ENCODE assay signal across 10 cellular contexts in genomic region chr9:68546596-68547390, GRCh38. TPM values are rescaled to one million over a fixed set of nuclear protein-coding genes. Genes with fewer than 3 reads are reported as not detected.
DNase-seq lines count a peak whose midpoint lies in the region; ATAC-seq, FAIRE-seq and TF ChIP-seq lines count a peak whose summit lies in the region.
"Had no signal": no experiment of that assay in that cellular context is flagged by ENCODE, and none has a peak within 500 bp of the region (broad histone marks: within the 10 kb centered on the region; RNA-seq: fewer than 3 reads in every experiment).

No MANE protein-coding gene starts in this region.

- H3K4me3 ChIP-seq in HepG2 (replicated peaks in 1 of 3; ENCODE audit: insufficient read depth in 1 of 3, low read depth in 2 of 3, low read length in 3 of 3) (peak overlapping the region in 1 of 3 experiments; percentile 5; a peak in 1 of 6 replicates), H7 (ENCODE audit: insufficient read depth, low read depth, low read length) (no peak overlapping the region)

- H3K4me3 Mint-ChIP-seq in chondrocyte (ENCODE audit: unreplicated experiment) = no peak overlapping the region
- H3K4me3 Mint-ChIP-seq: activated naive CD8-positive, alpha-beta T cell had no signal

- H2AFZ ChIP-seq in HepG2 (ENCODE audit: low read length) = no peak overlapping the region

- H3K9me3 Mint-ChIP-seq in chondrocyte (ENCODE audit: low read depth) = no peaks in the 10 kb centered on the region

- no peak overlapping the region for H3K27ac Mint-ChIP-seq in chondrocyte (ENCODE audit: unreplicated experiment)
- H3K27ac Mint-ChIP-seq: activated naive CD8-positive, alpha-beta T cell had no signal

- CTCF ChIA-PET in HepG2 (lab: Yijun Ruan, JAX; ENCODE audit: low intra/inter-chr PET ratio, low total read pairs) = no interaction called here

- DNase-seq in NOMO-1 treated with dmso at 0.1 percent for 144 hours (lab: John Stamatoyannopoulos, UW; ENCODE audit: unreplicated experiment) (peak; percentile 65), HepG2 (ENCODE audit: low spot score) (peak; percentile 18), chondrocyte (ENCODE audit: low spot score) (no peak), HUDEP-2 (lab: John Stamatoyannopoulos, UW; ENCODE audit: unreplicated experiment in 76 of 76) (no peak), H7 (no peak), HuH-7.5 (ENCODE audit: low spot score) (no peak)

- TF ChIP-seq EP300 in HepG2 (IDR thresholded peaks at IDR 0.05; ENCODE audit: low read depth in 2 of 2, low read length in 2 of 2) = no peak
- TF ChIP-seq EP300 in HepG2 (CRISPR knock-in tag; IDR thresholded peaks at IDR 0.05; ENCODE audit: borderline replicate concordance) = no peak

- no peaks in the 10 kb centered on the region; a peak in 1 of 5 replicates for H3K27me3 ChIP-seq in HepG2 (ENCODE audit: control insufficient read depth in 1 of 2, insufficient read depth in 2 of 2, low read length in 2 of 2)
- peaks cover 8% of the 10 kb centered on the region; the same call in 1 of the 2 replicates for H3K27me3 ChIP-seq in H7 (ENCODE audit: control insufficient read depth, insufficient read depth, low read length)

- H3K36me3 ChIP-seq in HepG2 (replicated peaks in 1 of 2; ENCODE audit: control insufficient read depth in 1 of 2, insufficient read depth in 2 of 2, low read length in 2 of 2) (no peaks in the 10 kb centered on the region), H7 (replicated peaks; ENCODE audit: control insufficient read depth, insufficient read depth, low read length) (no peaks in the 10 kb centered on the region)

- H3K9ac ChIP-seq in HepG2 (ENCODE audit: insufficient read depth, low read depth, low read length) = no peak overlapping the region

- intact Hi-C loops in HepG2 (cut with micrococcal nuclease; ENCODE audit: unreplicated experiment) = no loop called here

- POLR2A ChIA-PET in HepG2 (lab: Yijun Ruan, JAX) = no interaction called here

- H3K27me3 Mint-ChIP-seq in chondrocyte (ENCODE audit: low read depth) = peaks cover 2% of the 10 kb centered on the region

- no peaks in the 10 kb centered on the region for H3K9me3 ChIP-seq in HepG2 (ENCODE audit: low read length)

- in situ Hi-C loops in HepG2 (cut with HindIII; ENCODE audit: extremely low pct_ligation_motif_present, low pct_unique_long_range_greater_than_20kb) = no loop called here

- H3K36me3 Mint-ChIP-seq in chondrocyte (ENCODE audit: low read depth) = no peaks in the 10 kb centered on the region
- H3K36me3 Mint-ChIP-seq: activated naive CD8-positive, alpha-beta T cell had no signal

- no peak overlapping the region for H3K27ac ChIP-seq in HepG2 (ENCODE audit: extremely low read length, insufficient read depth, low read length)

- H3K4me2 ChIP-seq in HepG2 (ENCODE audit: low read depth, low read length) = peak overlapping the region; percentile 40; the same call in 1 of the 2 replicates

- FAIRE-seq in HepG2 (lab: Jason Lieb, UNC) = no peak

- no TSS peak for BruUV-seq in HepG2 (replicated peaks; lab: Mats Ljungman, UMichigan)

- H3K4me1 Mint-ChIP-seq in chondrocyte (ENCODE audit: low read depth) = no peaks in the 10 kb centered on the region

- H3K79me2 ChIP-seq in HepG2 (ENCODE audit: insufficient read depth, low read length) = no peaks in the 10 kb centered on the region

- WGBS in HepG2 (ENCODE audit: low lambda C conversion rate) = 6% methylated on average over 6 of the region's 6 CpGs

- TF ChIP-seq RAD21 in HepG2 (CRISPR knock-in tag; IDR thresholded peaks at IDR 0.05) = no peak

- no peaks in the 10 kb centered on the region for H4K20me1 ChIP-seq in HepG2 (ENCODE audit: insufficient read depth, low read length)

- ATAC-seq in GM18517 (IDR thresholded peaks at IDR 0.05; ENCODE audit: unreplicated experiment) = peak; percentile 83
- ATAC-seq in HG02642 (IDR thresholded peaks at IDR 0.05; ENCODE audit: poor library complexity, unreplicated experiment) = peak; percentile 83
- ATAC-seq in HepG2 = peak; percentile 90
- ATAC-seq: HCT116 had no signal

- TF ChIP-seq POLR2A in HepG2 (IDR thresholded peaks at IDR 0.05; ENCODE audit: insufficient read depth in 1 of 2, low read depth in 2 of 2, low read length in 2 of 2) = no peak

- peaks cover 9% of the 10 kb centered on the region; the same call in 1 of the 2 replicates for H3K4me1 ChIP-seq in HepG2 (ENCODE audit: insufficient read depth, low read length)

- no peak for TF ChIP-seq CTCF in HepG2 (CRISPR knock-in tag; IDR thresholded peaks at IDR 0.05)
- no peak for TF ChIP-seq CTCF in chondrocyte (IDR thresholded peaks at IDR 0.05)

TF ChIP-seq in HepG2, 621 proteins besides CTCF, POLR2A, EP300 and RAD21:
- TF ChIP-seq HNF4A (CRISPR knock-in tag; IDR thresholded peaks at IDR 0.05) (peak; percentile 21; the same call in 1 of the 2 replicates), XBP1 (CRISPR knock-in tag; IDR thresholded peaks at IDR 0.05) (no peak), FOXO1 (CRISPR knock-in tag; IDR thresholded peaks at IDR 0.05) (no peak), FIP1L1 (IDR thresholded peaks at IDR 0.05; ENCODE audit: borderline replicate concordance, insufficient read depth, low read depth, low read length) (no peak), ZNF644 (CRISPR knock-in tag; IDR thresholded peaks at IDR 0.05; ENCODE audit: low read depth) (0 out of 2 replicates have a peak, but pooled peaks have one; percentile 25)

RNA-seq across cellular contexts. Expression of gene TMEM252, which starts 6.1 kb away (rescaled TPM):
- total RNA-seq in HepG2 (2016; rRNA removed; fragmentation: Illumina TruSeq; extraction: Trizol) (not detected in 2 replicates), chondrocyte (not detected in 3 replicates)
- not detected in 2 replicates for total RNA-seq in HepG2 (2016; cell fraction: cytosol; rRNA removed; fragmentation: Illumina TruSeq; extraction: Trizol; ENCODE audit: low read depth)
- not detected in 2 replicates for total RNA-seq in HepG2 (2016; cell fraction: insoluble cytoplasmic fraction; rRNA removed; fragmentation: Illumina TruSeq; extraction: Trizol)
- not detected in 2 replicates for total RNA-seq in HepG2 (2016; cell fraction: membrane; rRNA removed; fragmentation: Illumina TruSeq; extraction: Trizol)
- total RNA-seq in HepG2 (2016; cell fraction: nucleus; rRNA removed; fragmentation: Illumina TruSeq; extraction: Trizol) = not detected in 2 replicates
- not detected in 2 replicates for polyA plus RNA-seq in HepG2 (2011; rRNA removed)
- polyA plus RNA-seq in HepG2 (2011; cell fraction: cytosol; rRNA removed) = not detected in 2 replicates
- polyA plus RNA-seq in HepG2 (2011; cell fraction: nucleus; rRNA removed) = not detected in 2 replicates
- polyA plus RNA-seq in HepG2 (2012) = not detected in 2 replicates
- polyA plus RNA-seq in HepG2 (2016; cell fraction: cytosol; fragmentation: Illumina TruSeq; extraction: Trizol; ENCODE audit: low read depth) = not detected in 2 replicates
- not detected in 2 replicates for polyA plus RNA-seq in HepG2 (2016; cell fraction: insoluble cytoplasmic fraction; fragmentation: Illumina TruSeq; extraction: Trizol; ENCODE audit: low read depth)
- not detected in 2 replicates for polyA plus RNA-seq in HepG2 (2016; cell fraction: membrane; fragmentation: Illumina TruSeq; extraction: Trizol; ENCODE audit: low read depth)
- polyA plus RNA-seq in HepG2 (2016; cell fraction: nucleus; fragmentation: Illumina TruSeq; extraction: Trizol; ENCODE audit: insufficient read depth, low read depth) = not detected in 2 replicates
- polyA minus RNA-seq in HepG2 (2011; rRNA and poly(A)+ RNA removed; ENCODE audit: low replicate concordance) = not detected in 2 replicates
- polyA minus RNA-seq in HepG2 (2011; cell fraction: cytosol; rRNA and poly(A)+ RNA removed) = not detected in 2 replicates
- polyA minus RNA-seq in HepG2 (2011; cell fraction: nucleus; rRNA and poly(A)+ RNA removed) = not detected in 2 replicates
- total RNA-seq in H7 (2014; rRNA removed; shearing (Covaris generic)) = not detected in 2 replicates

Comparison
In these comparisons a context has a peak if more than half of its experiments do, and no peak if none do; other contexts are left out.
1. DNase-seq: peak in NOMO-1 treated with dmso at 0.1 percent for 144 hours (single experiment) and HepG2 (single experiment); none in chondrocyte (single experiment), HUDEP-2 (0 of 76), H7 (single experiment) and HuH-7.5 (single experiment).
2. Peak in every context shown above with its lines, with median percentiles within 50 percentile points of each other: ATAC-seq.